27 cellular contexts compared by ENCODE assay signal in genomic region chr5:74225587-74225986, GRCh38.
DNase-seq lines count a peak whose midpoint lies in the region; ATAC-seq, FAIRE-seq and TF ChIP-seq lines count a peak whose summit lies in the region.
"Had no signal": no experiment of that assay in that cellular context is flagged by ENCODE, and none has a peak within 500 bp of the region (broad histone marks: within the 10 kb centered on the region; RNA-seq: fewer than 3 reads in every experiment).

No MANE protein-coding gene starts in this region.

- TF ChIP-seq RAD21 in HepG2 (CRISPR knock-in tag; IDR thresholded peaks at IDR 0.05): no peak

- no peak overlapping the region for H3K4me3 ChIP-seq in HepG2 (replicated peaks in 1 of 3; ENCODE audit: insufficient read depth in 1 of 3, low read depth in 2 of 3, low read length in 3 of 3)
- H3K4me3 ChIP-seq in right lobe of liver: no peak overlapping the region
- H3K4me3 ChIP-seq: BLaER1, GM12878 had no signal

- TF ChIP-seq EP300 in HepG2 (IDR thresholded peaks at IDR 0.05; ENCODE audit: low read depth in 2 of 2, low read length in 2 of 2) (no peak), HepG2 (CRISPR knock-in tag; IDR thresholded peaks at IDR 0.05; ENCODE audit: borderline replicate concordance) (no peak)

- H3K27ac ChIP-seq in HepG2 (ENCODE audit: extremely low read length, insufficient read depth, low read length) (no peak overlapping the region), right lobe of liver (no peak overlapping the region)
- H3K27ac ChIP-seq: BLaER1 had no signal

- peaks cover 4% of the 10 kb centered on the region for H3K36me3 Mint-ChIP-seq in brain
- no peaks in the 10 kb centered on the region for H3K36me3 Mint-ChIP-seq in activated naive CD8-positive, alpha-beta T cell treated with anti-CD3 and anti-CD28 coated beads, Interleukin-2, amount 50 U/mL, for 24 hours (ENCODE audit: low read depth)
- H3K36me3 Mint-ChIP-seq: CD14-positive monocyte; CD4-positive, alpha-beta memory T cell; CD4-positive, CD25-positive, alpha-beta regulatory T cell; CD8-positive, alpha-beta memory T cell had no signal

- in situ Hi-C loops in HepG2 (cut with HindIII; ENCODE audit: extremely low pct_ligation_motif_present, low pct_unique_long_range_greater_than_20kb): no loop called here

- H3K9me3 ChIP-seq in HepG2 (ENCODE audit: low read length) (peaks cover 5% of the 10 kb centered on the region; the same call in 1 of the 2 replicates), right lobe of liver (no peaks in the 10 kb centered on the region)

- POLR2A ChIA-PET in HepG2 (lab: Yijun Ruan, JAX): no interaction called here

- H3K79me2 ChIP-seq in HepG2 (ENCODE audit: insufficient read depth, low read length): no peaks in the 10 kb centered on the region

- H3K36me3 ChIP-seq in HepG2 (replicated peaks in 1 of 2; ENCODE audit: control insufficient read depth in 1 of 2, insufficient read depth in 2 of 2, low read length in 2 of 2): no peaks in the 10 kb centered on the region
- H3K36me3 ChIP-seq in right lobe of liver: no peaks in the 10 kb centered on the region
- H3K36me3 ChIP-seq: BE2C, BLaER1 had no signal

- peak overlapping the region in 1 of 5 experiments; percentile 23 for H3K4me3 Mint-ChIP-seq in brain
- no peak overlapping the region for H3K4me3 Mint-ChIP-seq in activated naive CD8-positive, alpha-beta T cell treated with anti-CD3 and anti-CD28 coated beads, Interleukin-2, amount 50 U/mL, for 24 hours
- H3K4me3 Mint-ChIP-seq: CD14-positive monocyte; CD4-positive, alpha-beta memory T cell; CD4-positive, CD25-positive, alpha-beta regulatory T cell; CD8-positive, alpha-beta memory T cell had no signal

- intact Hi-C loops in HepG2 (cut with micrococcal nuclease; ENCODE audit: unreplicated experiment): no loop called here
- intact Hi-C loops in right lobe of liver (cut with DNase I): no loop called here

- peaks cover 7 to 32% (median 15%) of the 10 kb centered on the region in 5 experiments for H3K9me3 Mint-ChIP-seq in brain
- peaks cover 5% of the 10 kb centered on the region for H3K9me3 Mint-ChIP-seq in activated naive CD8-positive, alpha-beta T cell treated with anti-CD3 and anti-CD28 coated beads, Interleukin-2, amount 50 U/mL, for 24 hours

- H3K27me3 Mint-ChIP-seq in brain: peaks cover 4% of the 10 kb centered on the region
- H3K27me3 Mint-ChIP-seq in activated naive CD8-positive, alpha-beta T cell treated with anti-CD3 and anti-CD28 coated beads, Interleukin-2, amount 50 U/mL, for 24 hours: peaks cover 15% of the 10 kb centered on the region

- H3K9ac ChIP-seq in HepG2 (ENCODE audit: insufficient read depth, low read depth, low read length): no peak overlapping the region
- H3K9ac ChIP-seq: BLaER1 had no signal

- peak overlapping the region in 3 of 5 experiments; percentile 41 to 77 (median 65) for H3K27ac Mint-ChIP-seq in brain
- H3K27ac Mint-ChIP-seq in activated naive CD8-positive, alpha-beta T cell treated with anti-CD3 and anti-CD28 coated beads, Interleukin-2, amount 50 U/mL, for 24 hours: no peak overlapping the region
- H3K27ac Mint-ChIP-seq: CD14-positive monocyte; CD4-positive, alpha-beta memory T cell; CD8-positive, alpha-beta memory T cell had no signal

- TF ChIP-seq CTCF in HepG2 (CRISPR knock-in tag; IDR thresholded peaks at IDR 0.05) (no peak), right lobe of liver (IDR thresholded peaks at IDR 0.05) (no peak), brain (conservative IDR thresholded peaks at IDR 0.05) (no peak)

- H3K4me1 Mint-ChIP-seq in brain: peaks cover 14% of the 10 kb centered on the region
- H3K4me1 Mint-ChIP-seq in activated naive CD8-positive, alpha-beta T cell treated with anti-CD3 and anti-CD28 coated beads, Interleukin-2, amount 50 U/mL, for 24 hours: no peaks in the 10 kb centered on the region
- H3K4me1 Mint-ChIP-seq: CD4-positive, alpha-beta memory T cell; CD4-positive, CD25-positive, alpha-beta regulatory T cell; CD8-positive, alpha-beta memory T cell had no signal

- TF ChIP-seq POLR2A in HepG2 (IDR thresholded peaks at IDR 0.05; ENCODE audit: insufficient read depth in 1 of 2, low read depth in 2 of 2, low read length in 2 of 2) (no peak), right lobe of liver (IDR thresholded peaks at IDR 0.05) (no peak)

- BruUV-seq in HepG2 (replicated peaks; lab: Mats Ljungman, UMichigan): no TSS peak

- CTCF ChIA-PET in HepG2 (lab: Yijun Ruan, JAX; ENCODE audit: low intra/inter-chr PET ratio, low total read pairs): no interaction called here

- H2AFZ ChIP-seq in HepG2 (ENCODE audit: low read length): no peak overlapping the region

- no peaks in the 10 kb centered on the region for H4K20me1 ChIP-seq in HepG2 (ENCODE audit: insufficient read depth, low read length)
- H4K20me1 ChIP-seq: BLaER1 had no signal

- H3K4me1 ChIP-seq in HepG2 (ENCODE audit: insufficient read depth, low read length) (no peaks in the 10 kb centered on the region), right lobe of liver (no peaks in the 10 kb centered on the region)
- H3K4me1 ChIP-seq: BE2C, BLaER1 had no signal

- DNase-seq in HepG2 (ENCODE audit: low spot score) (no peak), right lobe of liver (no peak), NCI-H69 (lab: John Stamatoyannopoulos, UW) (peak; percentile 49), LoVo (ENCODE audit: low spot score) (no peak), dermis blood vessel endothelial cell (no peak)
- no peak for DNase-seq in activated naive CD8-positive, alpha-beta T cell treated with anti-CD3 and anti-CD28 coated beads, Interleukin-2, amount 50 U/mL, for 24 hours
- DNase-seq: 8988T; ACHN; BE2C; C1 segment of cervical spinal cord; CD4-positive, alpha-beta memory T cell; CD4-positive, CD25-positive, alpha-beta regulatory T cell; CD8-positive, alpha-beta memory T cell; COR-L47; DMS 273 treated with DMSO at 0.1 percent for 48 hours; DMS153; DMS53; DMS79; DND-41; EL; GDM1 had no signal

- H3K27me3 ChIP-seq in HepG2 (ENCODE audit: control insufficient read depth in 1 of 2, insufficient read depth in 2 of 2, low read length in 2 of 2): peaks cover 0 to 6% of the 10 kb centered on the region in 2 experiments; a peak in 1 of 5 replicates
- no peaks in the 10 kb centered on the region for H3K27me3 ChIP-seq in right lobe of liver
- H3K27me3 ChIP-seq: BE2C, BLaER1 had no signal

- no peak for FAIRE-seq in HepG2 (lab: Jason Lieb, UNC)
- FAIRE-seq: GM12892, GM18507 had no signal

- H3K4me2 ChIP-seq in HepG2 (ENCODE audit: low read depth, low read length): no peak overlapping the region
- H3K4me2 ChIP-seq: BLaER1 had no signal

- no peak for ATAC-seq in HepG2
- ATAC-seq in right lobe of liver: no peak
- no peak for ATAC-seq in activated naive CD8-positive, alpha-beta T cell treated with anti-CD3 and anti-CD28 coated beads, Interleukin-2, amount 50 U/mL, for 24 hours
- ATAC-seq: GM12878 had no signal

TF ChIP-seq in HepG2, 621 proteins besides CTCF, POLR2A, EP300 and RAD21:
- peak; percentile 93 for TF ChIP-seq PCBP2 (optimal IDR thresholded peaks at IDR 0.05; ENCODE audit: low read depth, low read length, poor library complexity, severe bottlenecking)
- no peak for TF ChIP-seq MXD4 (CRISPR knock-in tag; IDR thresholded peaks at IDR 0.05)
- no peak for TF ChIP-seq MBD4 (IDR thresholded peaks at IDR 0.05; ENCODE audit: borderline replicate concordance, low read length)
- TF ChIP-seq HNRNPK (IDR thresholded peaks at IDR 0.05; ENCODE audit: low read depth, low read length, poor library complexity, severe bottlenecking): peak; percentile 82
- 0 out of 2 replicates have a peak, but pooled peaks have one; percentile 71 for TF ChIP-seq PCBP1 (IDR thresholded peaks at IDR 0.05; ENCODE audit: borderline replicate concordance, low read depth, low read length)
TF ChIP-seq in HepG2: peak in this region for 3.
